8 cellular contexts compared by ENCODE assay signal in the genomic region with DNA sequence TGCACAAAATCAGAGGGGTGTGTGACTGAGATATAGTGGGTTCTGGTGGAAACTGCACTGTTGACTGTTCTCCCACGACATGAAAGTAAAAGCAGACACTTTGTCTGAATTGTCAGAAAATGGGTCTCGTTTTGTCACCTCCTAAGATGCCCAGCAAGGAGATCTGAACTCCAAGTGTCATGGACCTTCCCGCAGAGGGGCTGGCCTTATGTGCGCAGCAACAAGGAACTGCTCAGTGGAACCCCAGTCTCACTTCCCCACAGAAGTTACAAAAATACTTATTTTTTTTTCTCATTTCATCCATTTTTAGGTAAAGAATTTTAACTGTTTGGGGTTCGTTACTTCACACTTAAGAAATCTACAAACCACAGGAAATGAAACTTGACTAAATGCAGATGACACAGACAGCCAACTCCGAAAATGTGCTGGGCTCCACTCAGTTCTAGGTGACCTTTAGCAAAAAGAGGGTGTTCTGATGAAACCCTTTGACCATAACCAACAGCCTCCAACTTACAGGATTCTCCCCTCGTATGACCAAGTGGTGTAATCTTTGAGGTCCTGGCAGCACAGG.
DNase-seq lines count a peak whose midpoint lies in the region; ATAC-seq and TF ChIP-seq lines count a peak whose summit lies in the region.

No MANE protein-coding gene starts in this region.

- H3K9me3 ChIP-seq in CD8-positive, alpha-beta T cell (ENCODE audit: low read length) = no peaks in the 10 kb centered on the region
- H3K9me3 ChIP-seq in spleen = no peaks in the 10 kb centered on the region
- no peaks in the 10 kb centered on the region for H3K9me3 ChIP-seq in SJCRH30 (replicated peaks)

- no peaks in the 10 kb centered on the region for H3K9me3 Mint-ChIP-seq in CD8-positive, alpha-beta T cell
- H3K9me3 Mint-ChIP-seq in activated CD8-positive, alpha-beta memory T cell treated with anti-CD3 and anti-CD28 coated beads, Interleukin-2, amount 10 ng/mL, durations not matched to agents 7 days and 5 days (ENCODE audit: low read depth) = peaks cover 12% of the 10 kb centered on the region

- peak overlapping the region; percentile 25 for H3K27ac ChIP-seq in CD8-positive, alpha-beta T cell (ENCODE audit: low read depth, low read length)
- H3K27ac ChIP-seq in spleen = peak overlapping the region; percentile 30 to 88 (median 80)
- H3K27ac ChIP-seq in SJCRH30 = no peak overlapping the region

- H3K27me3 ChIP-seq in CD8-positive, alpha-beta T cell (ENCODE audit: insufficient read depth, low read length) = no peaks in the 10 kb centered on the region
- H3K27me3 ChIP-seq in spleen (replicated peaks in 1 of 7) (no peaks in the 10 kb centered on the region), SJCRH30 (no peaks in the 10 kb centered on the region)

- no peaks in the 10 kb centered on the region for H3K27me3 Mint-ChIP-seq in CD8-positive, alpha-beta T cell (ENCODE audit: low read depth)
- peaks cover 10% of the 10 kb centered on the region for H3K27me3 Mint-ChIP-seq in activated CD8-positive, alpha-beta memory T cell treated with anti-CD3 and anti-CD28 coated beads, Interleukin-2, amount 10 ng/mL, durations not matched to agents 7 days and 5 days

- H3K4me3 ChIP-seq in CD8-positive, alpha-beta T cell (ENCODE audit: low read depth, low read length) = no peak overlapping the region
- H3K4me3 ChIP-seq in spleen (peak overlapping the region in 1 of 8 donors; percentile 39), SJCRH30 (no peak overlapping the region)

- H3K36me3 Mint-ChIP-seq in CD8-positive, alpha-beta T cell = no peaks in the 10 kb centered on the region
- peaks cover 28% of the 10 kb centered on the region for H3K36me3 Mint-ChIP-seq in activated CD8-positive, alpha-beta memory T cell treated with anti-CD3 and anti-CD28 coated beads, Interleukin-2, amount 10 ng/mL, durations not matched to agents 7 days and 5 days

- TF ChIP-seq POLR2A in spleen (IDR thresholded peaks at IDR 0.05) = no peak

- no peak for TF ChIP-seq CTCF in CD8-positive, alpha-beta T cell (IDR thresholded peaks at IDR 0.05)
- TF ChIP-seq CTCF in spleen (IDR thresholded peaks at IDR 0.05 in 8 of 11, conservative IDR thresholded peaks at IDR 0.05 in 3 of 11) = no peak

- intact Hi-C loops in CD8-positive, alpha-beta T cell (cut with DNase I, micrococcal nuclease) = no loop called here
- intact Hi-C loops in spleen (cut with DNase I; ENCODE audit: low total_unique reads) = no loop called here

- 8 to 39% (median 23%) methylated on average over 7 of the region's 7 CpGs for WGBS in spleen, 5 donors

- peak; percentile 77 for ATAC-seq in CD8-positive, alpha-beta T cell
- peak; percentile 91 for ATAC-seq in GM21381 (IDR thresholded peaks at IDR 0.05; ENCODE audit: unreplicated experiment)
- ATAC-seq in HG03565 (IDR thresholded peaks at IDR 0.05; ENCODE audit: unreplicated experiment) = peak; percentile 81
- peak; percentile 86 for ATAC-seq in activated CD8-positive, alpha-beta memory T cell treated with anti-CD3 and anti-CD28 coated beads, Interleukin-2, amount 10 ng/mL, durations not matched to agents 7 days and 5 days
- no peak for ATAC-seq in SK-N-SH treated with all-trans-retinoic acid at 6 μM for 48 hours

- peak overlapping the region; percentile 53 for H3K4me3 Mint-ChIP-seq in CD8-positive, alpha-beta T cell
- peak overlapping the region; percentile 56 for H3K4me3 Mint-ChIP-seq in activated CD8-positive, alpha-beta memory T cell treated with anti-CD3 and anti-CD28 coated beads, Interleukin-2, amount 10 ng/mL, durations not matched to agents 7 days and 5 days

- peaks cover 50% of the 10 kb centered on the region for H3K4me1 Mint-ChIP-seq in CD8-positive, alpha-beta T cell (ENCODE audit: low read depth)
- peaks cover 49% of the 10 kb centered on the region for H3K4me1 Mint-ChIP-seq in activated CD8-positive, alpha-beta memory T cell treated with anti-CD3 and anti-CD28 coated beads, Interleukin-2, amount 10 ng/mL, durations not matched to agents 7 days and 5 days

- CTCF ChIA-PET in CD8-positive, alpha-beta T cell (lab: Charles Lee) = no interaction called here
- CTCF ChIA-PET in activated CD8-positive, alpha-beta memory T cell treated with anti-CD3 and anti-CD28 coated beads, Interleukin-2, amount 10 ng/mL, durations not matched to agents 7 days and 5 days (lab: Charles Lee) = no interaction called here

- H3K27ac Mint-ChIP-seq in CD8-positive, alpha-beta T cell = peak overlapping the region; percentile 88
- peak overlapping the region; percentile 92 for H3K27ac Mint-ChIP-seq in activated CD8-positive, alpha-beta memory T cell treated with anti-CD3 and anti-CD28 coated beads, Interleukin-2, amount 10 ng/mL, durations not matched to agents 7 days and 5 days

- POLR2A ChIA-PET in CD8-positive, alpha-beta T cell (lab: Charles Lee) = no interaction called here

- DNase-seq in CD8-positive, alpha-beta T cell = peak in 6 of 7 experiments; percentile 19 to 52 (median 32)
- peak; percentile 82 for DNase-seq in activated CD8-positive, alpha-beta memory T cell treated with anti-CD3 and anti-CD28 coated beads, Interleukin-2, amount 10 ng/mL, durations not matched to agents 7 days and 5 days
- DNase-seq in spleen = peak; percentile 87
- DNase-seq in A172 (ENCODE audit: low spot score) = no peak
- DNase-seq in SJCRH30 = no peak

- H3K36me3 ChIP-seq in CD8-positive, alpha-beta T cell (ENCODE audit: insufficient read depth, low read length) = no peaks in the 10 kb centered on the region
- no peaks in the 10 kb centered on the region for H3K36me3 ChIP-seq in spleen
- H3K36me3 ChIP-seq in SJCRH30 = no peaks in the 10 kb centered on the region

- peaks cover 26% of the 10 kb centered on the region for H3K4me1 ChIP-seq in CD8-positive, alpha-beta T cell (ENCODE audit: insufficient read depth, low read length)
- peaks cover 16 to 74% (median 60%) of the 10 kb centered on the region in 6 donors for H3K4me1 ChIP-seq in spleen
- H3K4me1 ChIP-seq in SJCRH30 = peaks cover 1% of the 10 kb centered on the region; the same call in 1 of the 2 replicates

TF ChIP-seq in SK-N-SH treated with all-trans-retinoic acid at 6 μM for 48 hours, 23 proteins besides CTCF, POLR2A, EP300 and RAD21 (continues in another document):
- TF ChIP-seq, protein P1, sequence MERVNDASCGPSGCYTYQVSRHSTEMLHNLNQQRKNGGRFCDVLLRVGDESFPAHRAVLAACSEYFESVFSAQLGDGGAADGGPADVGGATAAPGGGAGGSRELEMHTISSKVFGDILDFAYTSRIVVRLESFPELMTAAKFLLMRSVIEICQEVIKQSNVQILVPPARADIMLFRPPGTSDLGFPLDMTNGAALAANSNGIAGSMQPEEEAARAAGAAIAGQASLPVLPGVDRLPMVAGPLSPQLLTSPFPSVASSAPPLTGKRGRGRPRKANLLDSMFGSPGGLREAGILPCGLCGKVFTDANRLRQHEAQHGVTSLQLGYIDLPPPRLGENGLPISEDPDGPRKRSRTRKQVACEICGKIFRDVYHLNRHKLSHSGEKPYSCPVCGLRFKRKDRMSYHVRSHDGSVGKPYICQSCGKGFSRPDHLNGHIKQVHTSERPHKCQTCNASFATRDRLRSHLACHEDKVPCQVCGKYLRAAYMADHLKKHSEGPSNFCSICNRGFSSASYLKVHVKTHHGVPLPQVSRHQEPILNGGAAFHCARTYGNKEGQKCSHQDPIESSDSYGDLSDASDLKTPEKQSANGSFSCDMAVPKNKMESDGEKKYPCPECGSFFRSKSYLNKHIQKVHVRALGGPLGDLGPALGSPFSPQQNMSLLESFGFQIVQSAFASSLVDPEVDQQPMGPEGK (CRISPR knock-in tag; IDR thresholded peaks at IDR 0.05; ENCODE audit: borderline replicate concordance) = no peak
- TF ChIP-seq ZNF565 (CRISPR knock-in tag; conservative IDR thresholded peaks at IDR 0.05; ENCODE audit: low read depth) (no peak), ESRRG (CRISPR knock-in tag; IDR thresholded peaks at IDR 0.05) (no peak), TCF4 (CRISPR knock-in tag; IDR thresholded peaks at IDR 0.05; ENCODE audit: borderline replicate concordance) (no peak), CREB5 (CRISPR knock-in tag; IDR thresholded peaks at IDR 0.05; ENCODE audit: low read depth) (no peak), ARNTL (CRISPR knock-in tag; IDR thresholded peaks at IDR 0.05; ENCODE audit: borderline replicate concordance, low read depth) (no peak), ZNF8 (CRISPR knock-in tag; IDR thresholded peaks at IDR 0.05) (no peak), ZC3H10 (CRISPR knock-in tag; IDR thresholded peaks at IDR 0.05) (no peak), GLIS3 (CRISPR knock-in tag; IDR thresholded peaks at IDR 0.05) (no peak), OSR1 (CRISPR knock-in tag; IDR thresholded peaks at IDR 0.05) (no peak), SNAI2 (CRISPR knock-in tag; IDR thresholded peaks at IDR 0.05) (no peak), TOX (CRISPR knock-in tag; IDR thresholded peaks at IDR 0.05; ENCODE audit: borderline replicate concordance) (no peak), ZFP3 (CRISPR knock-in tag; IDR thresholded peaks at IDR 0.05) (no peak), RARB (CRISPR knock-in tag; IDR thresholded peaks at IDR 0.05) (no peak)
- TF ChIP-seq, protein P2, sequence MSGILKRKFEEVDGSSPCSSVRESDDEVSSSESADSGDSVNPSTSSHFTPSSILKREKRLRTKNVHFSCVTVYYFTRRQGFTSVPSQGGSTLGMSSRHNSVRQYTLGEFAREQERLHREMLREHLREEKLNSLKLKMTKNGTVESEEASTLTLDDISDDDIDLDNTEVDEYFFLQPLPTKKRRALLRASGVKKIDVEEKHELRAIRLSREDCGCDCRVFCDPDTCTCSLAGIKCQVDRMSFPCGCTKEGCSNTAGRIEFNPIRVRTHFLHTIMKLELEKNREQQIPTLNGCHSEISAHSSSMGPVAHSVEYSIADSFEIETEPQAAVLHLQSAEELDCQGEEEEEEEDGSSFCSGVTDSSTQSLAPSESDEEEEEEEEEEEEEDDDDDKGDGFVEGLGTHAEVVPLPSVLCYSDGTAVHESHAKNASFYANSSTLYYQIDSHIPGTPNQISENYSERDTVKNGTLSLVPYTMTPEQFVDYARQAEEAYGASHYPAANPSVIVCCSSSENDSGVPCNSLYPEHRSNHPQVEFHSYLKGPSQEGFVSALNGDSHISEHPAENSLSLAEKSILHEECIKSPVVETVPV (CRISPR knock-in tag; IDR thresholded peaks at IDR 0.05) = no peak

Comparison
In these comparisons a context has a peak if more than half of its experiments do, and no peak if none do; other contexts are left out.
1. DNase-seq: peak in CD8-positive, alpha-beta T cell (6 of 7), activated CD8-positive, alpha-beta memory T cell treated with anti-CD3 and anti-CD28 coated beads, Interleukin-2, amount 10 ng/mL, durations not matched to agents 7 days and 5 days (single experiment) and spleen (single experiment); none in A172 (single experiment) and SJCRH30 (0 of 2).